Comparison of ENCODE assay signal across 1 cellular context in the genomic region with DNA sequence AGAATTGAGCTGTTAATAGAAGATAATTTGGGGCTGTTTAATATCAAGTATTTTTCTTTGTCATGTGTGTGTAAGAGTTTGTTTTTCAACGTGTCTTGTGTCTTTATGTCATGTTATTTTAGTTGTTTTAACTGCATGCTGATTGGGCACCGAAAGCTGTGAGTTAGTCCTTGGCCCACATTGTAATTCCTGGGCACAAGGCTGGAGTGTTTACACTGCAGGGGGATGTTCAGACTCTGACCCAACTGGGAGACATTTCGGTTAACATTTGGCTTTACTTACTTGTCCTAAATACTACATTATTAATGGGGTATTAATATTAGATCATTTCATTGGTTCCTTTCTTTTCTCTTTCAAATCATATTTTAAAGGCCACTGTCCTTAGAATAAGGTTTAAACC.
TF ChIP-seq lines count a peak whose summit lies in the region.

No MANE protein-coding gene starts in this region.

TF ChIP-seq in IMR-90, 13 proteins besides CTCF, POLR2A, EP300 and RAD21 (continued from another document):
- TF ChIP-seq MAFK (IDR thresholded peaks at IDR 0.05; ENCODE audit: low read depth, low read length) (no peak), CHD1 (IDR thresholded peaks at IDR 0.05; ENCODE audit: low read depth, low read length) (no peak), BHLHE40 (IDR thresholded peaks at IDR 0.05; ENCODE audit: low read depth, low read length) (no peak), RFX5 (IDR thresholded peaks at IDR 0.05; ENCODE audit: low read depth, low read length) (no peak), FOS (IDR thresholded peaks at IDR 0.05; ENCODE audit: low read depth, low read length) (no peak), NFE2L2 (IDR thresholded peaks at IDR 0.05; ENCODE audit: low read depth, low read length) (no peak), SMC3 (IDR thresholded peaks at IDR 0.05; ENCODE audit: low read depth, low read length) (no peak), MXI1 (IDR thresholded peaks at IDR 0.05; ENCODE audit: borderline replicate concordance, low read depth, low read length) (no peak), MAZ (IDR thresholded peaks at IDR 0.05; ENCODE audit: borderline replicate concordance, low read depth, low read length) (no peak), RCOR1 (IDR thresholded peaks at IDR 0.05; ENCODE audit: insufficient replicate concordance, low read length) (no peak)
- TF ChIP-seq, protein P1, sequence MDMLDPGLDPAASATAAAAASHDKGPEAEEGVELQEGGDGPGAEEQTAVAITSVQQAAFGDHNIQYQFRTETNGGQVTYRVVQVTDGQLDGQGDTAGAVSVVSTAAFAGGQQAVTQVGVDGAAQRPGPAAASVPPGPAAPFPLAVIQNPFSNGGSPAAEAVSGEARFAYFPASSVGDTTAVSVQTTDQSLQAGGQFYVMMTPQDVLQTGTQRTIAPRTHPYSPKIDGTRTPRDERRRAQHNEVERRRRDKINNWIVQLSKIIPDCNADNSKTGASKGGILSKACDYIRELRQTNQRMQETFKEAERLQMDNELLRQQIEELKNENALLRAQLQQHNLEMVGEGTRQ (IDR thresholded peaks at IDR 0.05; ENCODE audit: low read depth, low read length) = no peak
- TF ChIP-seq, protein P2, sequence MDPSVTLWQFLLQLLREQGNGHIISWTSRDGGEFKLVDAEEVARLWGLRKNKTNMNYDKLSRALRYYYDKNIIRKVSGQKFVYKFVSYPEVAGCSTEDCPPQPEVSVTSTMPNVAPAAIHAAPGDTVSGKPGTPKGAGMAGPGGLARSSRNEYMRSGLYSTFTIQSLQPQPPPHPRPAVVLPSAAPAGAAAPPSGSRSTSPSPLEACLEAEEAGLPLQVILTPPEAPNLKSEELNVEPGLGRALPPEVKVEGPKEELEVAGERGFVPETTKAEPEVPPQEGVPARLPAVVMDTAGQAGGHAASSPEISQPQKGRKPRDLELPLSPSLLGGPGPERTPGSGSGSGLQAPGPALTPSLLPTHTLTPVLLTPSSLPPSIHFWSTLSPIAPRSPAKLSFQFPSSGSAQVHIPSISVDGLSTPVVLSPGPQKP (IDR thresholded peaks at IDR 0.05; ENCODE audit: borderline replicate concordance, low read depth, low read length) = no peak
TF ChIP-seq in IMR-90: peak in this region for 0.
